ENCODE assay signal across 24 cellular contexts in genomic region chr15:98964461-98965454, GRCh38. TPM values are rescaled to one million over a fixed set of nuclear protein-coding genes. Genes with fewer than 3 reads are reported as not detected.
"Had no signal": no experiment of that assay in that cellular context is flagged by ENCODE, and none has a peak within 500 bp of the region (broad histone marks: within the 10 kb centered on the region; RNA-seq: fewer than 3 reads in every experiment).

No MANE protein-coding gene starts in this region.

- DNase-seq: activated CD4-positive, alpha-beta T cell treated with anti-CD3 and anti-CD28 coated beads, Interleukin-2, amount 50 U/mL, for 4 hours; activated gamma-delta T cell; effector CD4-positive, alpha-beta T cell; left cardiac atrium; lower lobe of right lung; natural killer cell; nucleus accumbens; retina; stimulated activated CD4-positive, alpha-beta T cell treated with anti-CD3 and anti-CD28 coated beads, Interleukin-12 subunit alpha, Interleukin-12 subunit beta, amount 100 ng/mL, for 4 hours; stimulated activated CD4-positive, alpha-beta T cell treated with anti-CD3 and anti-CD28 coated beads, Interleukin-1b, Interleukin-23, amount 100 ng/mL, for 48 hours; stimulated activated CD8-positive, alpha-beta memory T cell treated with anti-CD3 and anti-CD28 coated beads, Interleukin-4, amount 100 ng/mL, for 48 hours; stimulated activated naive CD4-positive, alpha-beta T cell; thyroid gland had no signal

- H3K79me2 ChIP-seq: hepatocyte had no signal

- H3K27ac ChIP-seq: adrenal gland, breast epithelium, esophagus muscularis mucosa, hepatocyte, lower lobe of right lung, thyroid gland had no signal

- H3K4me1 Mint-ChIP-seq: activated naive CD4-positive, alpha-beta T cell treated with anti-CD3 and anti-CD28 coated beads, Interleukin-2, amount 50 U/mL, for 24 hours had no signal

- H3K4me2 ChIP-seq: hepatocyte had no signal

- H3K4me3 Mint-ChIP-seq: activated naive CD4-positive, alpha-beta T cell treated with anti-CD3 and anti-CD28 coated beads, Interleukin-2, amount 50 U/mL, for 24 hours; natural killer cell; T-helper 2 cell treated with Interferon-gamma antibody and Interleukin-4, amounts not matched to agents 5 μg/mL and 100 μg/mL, for 36 hours had no signal

- H3K4me1 ChIP-seq: adrenal gland, breast epithelium, lower lobe of right lung had no signal

- H3K27me3 Mint-ChIP-seq: activated naive CD4-positive, alpha-beta T cell treated with anti-CD3 and anti-CD28 coated beads, Interleukin-2, amount 50 U/mL, for 24 hours had no signal

- H3K27me3 ChIP-seq: adrenal gland, breast epithelium, esophagus muscularis mucosa, hepatocyte, thyroid gland had no signal

- H3K9me3 ChIP-seq: adrenal gland, thyroid gland had no signal

- H2AFZ ChIP-seq: hepatocyte had no signal

- H3K27ac Mint-ChIP-seq: activated naive CD4-positive, alpha-beta T cell treated with anti-CD3 and anti-CD28 coated beads, Interleukin-2, amount 50 U/mL, for 24 hours; natural killer cell; T-helper 2 cell treated with Interferon-gamma antibody and Interleukin-4, amounts not matched to agents 5 μg/mL and 100 μg/mL, for 36 hours had no signal

- H3K4me3 ChIP-seq: adrenal gland, breast epithelium, esophagus muscularis mucosa, hepatocyte, lower lobe of right lung, thyroid gland had no signal

RNA-seq across cellular contexts. Expression of gene PGPEP1L, which starts 42.8 kb away (rescaled TPM):
- total RNA-seq: adrenal gland, astrocyte, breast epithelium, endothelial cell of umbilical vein, glomerular endothelial cell, hepatocyte, lower lobe of right lung, mesenteric fat pad, natural killer cell, thyroid gland, ureter had no signal
